Comparison of ENCODE assay signal across 9 cellular contexts in genomic region chr5:155260798-155261197, GRCh38.
DNase-seq lines count a peak whose midpoint lies in the region; ATAC-seq and TF ChIP-seq lines count a peak whose summit lies in the region.
"Had no signal": no experiment of that assay in that cellular context is flagged by ENCODE, and none has a peak within 500 bp of the region (broad histone marks: within the 10 kb centered on the region; RNA-seq: fewer than 3 reads in every experiment).

No MANE protein-coding gene starts in this region.

- H3K9me3 Mint-ChIP-seq in activated CD8-positive, alpha-beta memory T cell treated with anti-CD3 and anti-CD28 coated beads, Interleukin-2, amount 10 ng/mL, durations not matched to agents 7 days and 5 days (ENCODE audit: low read depth), result no peaks in the 10 kb centered on the region
- peaks cover 0 to 6% (median 0%) of the 10 kb centered on the region in 11 donors for H3K9me3 Mint-ChIP-seq in naive thymus-derived CD4-positive, alpha-beta T cell
- H3K9me3 Mint-ChIP-seq in natural killer cell, result peaks cover 2 to 3% of the 10 kb centered on the region in 2 donors

- H3K27ac ChIP-seq in naive thymus-derived CD4-positive, alpha-beta T cell (ENCODE audit: low read depth, low read length), result no peak overlapping the region

- intact Hi-C loops in naive thymus-derived CD4-positive, alpha-beta T cell (cut with micrococcal nuclease), result no loop called here
- intact Hi-C loops in natural killer cell (cut with micrococcal nuclease), result no loop called here

- no peaks in the 10 kb centered on the region for H3K36me3 ChIP-seq in naive thymus-derived CD4-positive, alpha-beta T cell (ENCODE audit: control insufficient read depth in 2 of 3, insufficient read depth in 3 of 3, low read length in 3 of 3)

- no peak for TF ChIP-seq CTCF in natural killer cell (IDR thresholded peaks at IDR 0.05)

- CTCF ChIA-PET in activated CD8-positive, alpha-beta memory T cell treated with anti-CD3 and anti-CD28 coated beads, Interleukin-2, amount 10 ng/mL, durations not matched to agents 7 days and 5 days (lab: Charles Lee), result no interaction called here
- CTCF ChIA-PET in naive thymus-derived CD4-positive, alpha-beta T cell (lab: Charles Lee), result no interaction called here

- no peak overlapping the region for H3K27ac Mint-ChIP-seq in activated CD8-positive, alpha-beta memory T cell treated with anti-CD3 and anti-CD28 coated beads, Interleukin-2, amount 10 ng/mL, durations not matched to agents 7 days and 5 days
- no peak overlapping the region for H3K27ac Mint-ChIP-seq in naive thymus-derived CD4-positive, alpha-beta T cell
- no peak overlapping the region for H3K27ac Mint-ChIP-seq in natural killer cell

- ATAC-seq in HG03159 (IDR thresholded peaks at IDR 0.05; ENCODE audit: unreplicated experiment) (peak; percentile 72), natural killer cell (no peak)
- no peak for ATAC-seq in activated CD8-positive, alpha-beta memory T cell treated with anti-CD3 and anti-CD28 coated beads, Interleukin-2, amount 10 ng/mL, durations not matched to agents 7 days and 5 days
- ATAC-seq in naive thymus-derived CD4-positive, alpha-beta T cell, result no peak

- H3K27me3 Mint-ChIP-seq in activated CD8-positive, alpha-beta memory T cell treated with anti-CD3 and anti-CD28 coated beads, Interleukin-2, amount 10 ng/mL, durations not matched to agents 7 days and 5 days, result no peaks in the 10 kb centered on the region
- peaks cover 0 to 15% (median 0%) of the 10 kb centered on the region in 5 donors for H3K27me3 Mint-ChIP-seq in naive thymus-derived CD4-positive, alpha-beta T cell
- no peaks in the 10 kb centered on the region for H3K27me3 Mint-ChIP-seq in natural killer cell (ENCODE audit: low read depth in 2 of 2)

- no peaks in the 10 kb centered on the region for H3K9me3 ChIP-seq in naive thymus-derived CD4-positive, alpha-beta T cell (ENCODE audit: control insufficient read depth in 2 of 3, low read length in 3 of 3)

- DNase-seq in ELR (ENCODE audit: low read depth) (peak; percentile 2), NCI-H82 (lab: John Stamatoyannopoulos, UW) (peak; percentile 81), iPS-NIHi11 (ENCODE audit: low spot score) (peak; percentile 52), natural killer cell (no peak)
- DNase-seq in stimulated activated CD4-positive, alpha-beta T cell treated with anti-CD3 and anti-CD28 coated beads, Interleukin-2, amount 100 ng/mL, for 48 hours, result no peak
- DNase-seq in activated CD8-positive, alpha-beta memory T cell treated with anti-CD3 and anti-CD28 coated beads, Interleukin-2, amount 10 ng/mL, durations not matched to agents 7 days and 5 days, result no peak
- no peak for DNase-seq in naive thymus-derived CD4-positive, alpha-beta T cell
- DNase-seq: NCI-H1105 treated with DMSO at 0.1 percent for 48 hours had no signal

- POLR2A ChIA-PET in naive thymus-derived CD4-positive, alpha-beta T cell (lab: Charles Lee), result no interaction called here

- H3K27me3 ChIP-seq in naive thymus-derived CD4-positive, alpha-beta T cell (ENCODE audit: control insufficient read depth in 2 of 2, insufficient read depth in 2 of 2, low read length in 2 of 2), result no peaks in the 10 kb centered on the region

- no peaks in the 10 kb centered on the region for H3K4me1 ChIP-seq in naive thymus-derived CD4-positive, alpha-beta T cell (ENCODE audit: control insufficient read depth in 2 of 2, insufficient read depth in 2 of 2, low read length in 2 of 2)

- H3K4me1 Mint-ChIP-seq in activated CD8-positive, alpha-beta memory T cell treated with anti-CD3 and anti-CD28 coated beads, Interleukin-2, amount 10 ng/mL, durations not matched to agents 7 days and 5 days, result no peaks in the 10 kb centered on the region
- no peaks in the 10 kb centered on the region for H3K4me1 Mint-ChIP-seq in naive thymus-derived CD4-positive, alpha-beta T cell
- H3K4me1 Mint-ChIP-seq in natural killer cell, result no peaks in the 10 kb centered on the region

- H3K4me3 ChIP-seq in naive thymus-derived CD4-positive, alpha-beta T cell (ENCODE audit: low read length), result no peak overlapping the region

- no peak overlapping the region for H3K4me3 Mint-ChIP-seq in activated CD8-positive, alpha-beta memory T cell treated with anti-CD3 and anti-CD28 coated beads, Interleukin-2, amount 10 ng/mL, durations not matched to agents 7 days and 5 days
- H3K4me3 Mint-ChIP-seq in naive thymus-derived CD4-positive, alpha-beta T cell, result no peak overlapping the region
- no peak overlapping the region for H3K4me3 Mint-ChIP-seq in natural killer cell

- no peaks in the 10 kb centered on the region for H3K36me3 Mint-ChIP-seq in activated CD8-positive, alpha-beta memory T cell treated with anti-CD3 and anti-CD28 coated beads, Interleukin-2, amount 10 ng/mL, durations not matched to agents 7 days and 5 days
- H3K36me3 Mint-ChIP-seq in naive thymus-derived CD4-positive, alpha-beta T cell, result no peaks in the 10 kb centered on the region
- no peaks in the 10 kb centered on the region for H3K36me3 Mint-ChIP-seq in natural killer cell

Comparison
In these comparisons a context has a peak if more than half of its experiments do, and no peak if none do; other contexts are left out.
1. DNase-seq: peak in ELR (single experiment), NCI-H82 (single experiment) and iPS-NIHi11 (single experiment); none in stimulated activated CD4-positive, alpha-beta T cell treated with anti-CD3 and anti-CD28 coated beads, Interleukin-2, amount 100 ng/mL, for 48 hours (0 of 2), activated CD8-positive, alpha-beta memory T cell treated with anti-CD3 and anti-CD28 coated beads, Interleukin-2, amount 10 ng/mL, durations not matched to agents 7 days and 5 days (single experiment), naive thymus-derived CD4-positive, alpha-beta T cell (0 of 9) and natural killer cell (single experiment).